Comparison of ENCODE assay signal across 15 cellular contexts in genomic region chr1:212471891-212472675, GRCh38. TPM values are rescaled to one million over a fixed set of nuclear protein-coding genes. Genes with fewer than 3 reads are reported as not detected.
DNase-seq lines count a peak whose midpoint lies in the region; ATAC-seq and TF ChIP-seq lines count a peak whose summit lies in the region.
"Had no signal": no experiment of that assay in that cellular context is flagged by ENCODE, and none has a peak within 500 bp of the region (broad histone marks: within the 10 kb centered on the region; RNA-seq: fewer than 3 reads in every experiment).

No MANE protein-coding gene starts in this region.

- peak overlapping the region in 1 of 2 donors; percentile 32 for H3K4me3 Mint-ChIP-seq in stimulated activated naive CD8-positive, alpha-beta T cell treated with anti-CD3 and anti-CD28 coated beads, Interleukin-15, amount 100 ng/mL, for 72 hours
- H3K4me3 Mint-ChIP-seq in type B pancreatic cell: no peak overlapping the region
- H3K4me3 Mint-ChIP-seq: CD14-positive monocyte; CD8-positive, alpha-beta T cell had no signal

- peak overlapping the region in 43 of 59 donors; percentile 3 to 99 (median 88) for H3K27ac ChIP-seq in dorsolateral prefrontal cortex
- H3K27ac ChIP-seq: HL-60 had no signal

- H3K27me3 Mint-ChIP-seq in stimulated activated naive CD8-positive, alpha-beta T cell treated with anti-CD3 and anti-CD28 coated beads, Interleukin-15, amount 100 ng/mL, for 72 hours: peaks cover 28% of the 10 kb centered on the region
- peaks cover 2% of the 10 kb centered on the region for H3K27me3 Mint-ChIP-seq in type B pancreatic cell

- H3K9me3 Mint-ChIP-seq in stimulated activated naive CD8-positive, alpha-beta T cell treated with anti-CD3 and anti-CD28 coated beads, Interleukin-15, amount 100 ng/mL, for 72 hours: no peaks in the 10 kb centered on the region
- no peaks in the 10 kb centered on the region for H3K9me3 Mint-ChIP-seq in type B pancreatic cell
- H3K9me3 Mint-ChIP-seq: CD14-positive monocyte; CD8-positive, alpha-beta T cell had no signal

- intact Hi-C loops in dorsolateral prefrontal cortex (cut with DNase I): loop anchor here in 1 of 2 donors (5.0 kb wide), 1 partner anchor 85 kb away; no protein-coding TSS in a partner anchor
- intact Hi-C loops in cardiac septum (cut with DNase I): no loop called here

- TF ChIP-seq CTCF in dorsolateral prefrontal cortex (IDR thresholded peaks at IDR 0.05 in 54 of 56, conservative IDR thresholded peaks at IDR 0.05 in 2 of 56; ENCODE audit: low read depth in 1 of 56, partially characterized antibody in 56 of 56) (no peak), type B pancreatic cell (conservative IDR thresholded peaks at IDR 0.05) (no peak)

- no peak for DNase-seq in stimulated activated naive CD8-positive, alpha-beta T cell treated with anti-CD3 and anti-CD28 coated beads, Interleukin-15, amount 100 ng/mL, for 72 hours
- no peak for DNase-seq in stimulated activated naive CD8-positive, alpha-beta T cell treated with anti-CD3 and anti-CD28 coated beads, Interleukin-15, Interleukin-2, amounts not matched to agents 100 U/mL and 50 U/mL, for 24 hours
- DNase-seq in dorsolateral prefrontal cortex: no peak
- no peak for DNase-seq in type B pancreatic cell (ENCODE audit: extremely low spot score, unreplicated experiment)
- DNase-seq in cardiac septum (ENCODE audit: low spot score): no peak
- DNase-seq: BE2C; CD8-positive, alpha-beta T cell; COR-L47; DND-41; GDM1 had no signal

- no peak overlapping the region for H3K4me3 ChIP-seq in dorsolateral prefrontal cortex
- H3K4me3 ChIP-seq: A549, HAP-1 had no signal

- no peaks in the 10 kb centered on the region for H3K27me3 ChIP-seq in dorsolateral prefrontal cortex
- H3K27me3 ChIP-seq: BE2C had no signal

- no peak for ATAC-seq in stimulated activated naive CD8-positive, alpha-beta T cell treated with anti-CD3 and anti-CD28 coated beads, Interleukin-15, amount 100 ng/mL, for 72 hours
- ATAC-seq in stimulated activated naive CD8-positive, alpha-beta T cell treated with anti-CD3 and anti-CD28 coated beads, Interleukin-15, Interleukin-2, amounts not matched to agents 100 U/mL and 50 U/mL, for 24 hours: no peak
- no peak for ATAC-seq in GM19452 (IDR thresholded peaks at IDR 0.05; ENCODE audit: unreplicated experiment)
- ATAC-seq: A549; CD8-positive, alpha-beta T cell had no signal

- peak overlapping the region; percentile 8 to 62 for H3K27ac Mint-ChIP-seq in stimulated activated naive CD8-positive, alpha-beta T cell treated with anti-CD3 and anti-CD28 coated beads, Interleukin-15, amount 100 ng/mL, for 72 hours
- H3K27ac Mint-ChIP-seq in type B pancreatic cell: peak overlapping the region; percentile 50
- H3K27ac Mint-ChIP-seq: CD14-positive monocyte; CD8-positive, alpha-beta T cell had no signal

- no peaks in the 10 kb centered on the region for H3K36me3 Mint-ChIP-seq in type B pancreatic cell
- H3K36me3 Mint-ChIP-seq: CD14-positive monocyte; CD8-positive, alpha-beta T cell had no signal

- H3K4me1 Mint-ChIP-seq in stimulated activated naive CD8-positive, alpha-beta T cell treated with anti-CD3 and anti-CD28 coated beads, Interleukin-15, amount 100 ng/mL, for 72 hours: peaks cover 31% of the 10 kb centered on the region
- peaks cover 9% of the 10 kb centered on the region for H3K4me1 Mint-ChIP-seq in type B pancreatic cell (ENCODE audit: unreplicated experiment)

RNA-seq across cellular contexts. Expression of gene NENF, which starts 39.4 kb away (rescaled TPM):
- total RNA-seq in dorsolateral prefrontal cortex (100 to 1,000 TPM in 3 of 120 experiments, 10 to 100 TPM in 117; 43.3 to 144 (median 67.5) TPM), type B pancreatic cell (ENCODE audit: low replicate concordance) (48.9 and 53.7 TPM in 2 replicates), cardiac septum (116 TPM)

RNA-seq across cellular contexts. Expression of gene PACC1, which starts 57.4 kb away (rescaled TPM):
- 10 to 100 TPM in 118 of 120 experiments, 1 to 10 TPM in 2; 6.9 to 82.7 (median 24.1) TPM for total RNA-seq in dorsolateral prefrontal cortex
- total RNA-seq in type B pancreatic cell (ENCODE audit: low replicate concordance): 10.0 and 20.4 TPM in 2 replicates
- total RNA-seq in cardiac septum: 1.8 TPM
